In genomic region chr20:38337561-38338140, GRCh38 we compare ENCODE assay signal across 9 cellular contexts. TPM values are rescaled to one million over a fixed set of nuclear protein-coding genes. Genes with fewer than 3 reads are reported as not detected.
A peak's percentile ranks its signal among the peaks of the same experiment; 100 is the strongest.
DNase-seq lines count a peak whose midpoint lies in the region; ATAC-seq, FAIRE-seq and TF ChIP-seq lines count a peak whose summit lies in the region.
"Had no signal": no experiment of that assay in that cellular context is flagged by ENCODE, and none has a peak within 500 bp of the region (broad histone marks: within the 10 kb centered on the region; RNA-seq: fewer than 3 reads in every experiment).

No MANE protein-coding gene starts in this region.

- H4K20me1 ChIP-seq in K562 (replicated peaks; ENCODE audit: control insufficient read depth, insufficient read depth, low read length) = no peaks in the 10 kb centered on the region

- TF ChIP-seq CTCF in K562 (IDR thresholded peaks at IDR 0.05 in 2 of 3, conservative IDR thresholded peaks at IDR 0.05 in 1 of 3; ENCODE audit: insufficient read depth in 2 of 3, low read depth in 1 of 3, low read length in 3 of 3) (peak; percentile 99 to 100 (median 99)), GM10266 (IDR thresholded peaks at IDR 0.05; ENCODE audit: control insufficient read depth, insufficient read depth, low read depth, missing control alignments) (no peak)

- in situ Hi-C loops in K562 (cut with MboI) = no loop called here

- H3K4me2 ChIP-seq in K562 (ENCODE audit: insufficient read depth, low read length) = no peak overlapping the region

- ATAC-seq in K562 (peak; percentile 99), GM21423 (IDR thresholded peaks at IDR 0.05; ENCODE audit: unreplicated experiment) (no peak)

- peaks cover 7 to 10% of the 10 kb centered on the region in 2 experiments; a peak in 3 of 5 replicates for H3K4me1 ChIP-seq in K562 (replicated peaks in 1 of 2; ENCODE audit: control insufficient read depth in 2 of 2, insufficient read depth in 2 of 2, low read length in 2 of 2)
- H3K4me1 ChIP-seq: parathyroid adenoma had no signal

- WGBS in K562 (ENCODE audit: insufficient coverage, low coverage, missing lambda C conversion rate) = 17% methylated on average over 6 of the region's 6 CpGs

- TF ChIP-seq POLR2A in K562 (conservative IDR thresholded peaks at IDR 0.05) = no peak

- TF ChIP-seq EP300 in Ishikawa (IDR thresholded peaks at IDR 0.05; ENCODE audit: borderline replicate concordance) (no peak), K562 (IDR thresholded peaks at IDR 0.05; ENCODE audit: low read length) (no peak)

- no peak overlapping the region for H3K9ac ChIP-seq in K562 (ENCODE audit: insufficient read depth in 1 of 2, low read depth in 2 of 2, low read length in 2 of 2)
- H3K9ac ChIP-seq: parathyroid adenoma had no signal

- FAIRE-seq in K562 (lab: Jason Lieb, UNC) = peak; percentile 94

- H2AFZ ChIP-seq in K562 (ENCODE audit: low read depth, low read length) = no peak overlapping the region
- H2AFZ ChIP-seq: parathyroid adenoma had no signal

- H3K79me2 ChIP-seq in K562 (ENCODE audit: control insufficient read depth, insufficient read depth, low read length) = no peaks in the 10 kb centered on the region
- H3K79me2 ChIP-seq: parathyroid adenoma had no signal

- no peak overlapping the region for H3K27ac ChIP-seq in K562 (ENCODE audit: extremely low read depth, low read depth, low read length)
- H3K27ac ChIP-seq: parathyroid adenoma had no signal

- DNase-seq in Daoy (ENCODE audit: low read depth) = peak; percentile 57
- peak; percentile 82 to 89 (median 85) for DNase-seq in K562 (ENCODE audit: extremely low read depth in 1 of 4, low spot score in 3 of 4)
- DNase-seq in medulla oblongata (ENCODE audit: extremely low spot score) = peak; percentile 67
- no peak for DNase-seq in GM10266 (ENCODE audit: extremely low spot score)
- DNase-seq in NCI-H128 (lab: John Stamatoyannopoulos, UW; ENCODE audit: unreplicated experiment) = no peak
- no peak for DNase-seq in GM19238 (ENCODE audit: insufficient read length, low spot score)

- H3K36me3 ChIP-seq in K562 (ENCODE audit: control insufficient read depth, insufficient read depth, low read length) = no peaks in the 10 kb centered on the region

- no peak overlapping the region for H3K4me3 ChIP-seq in K562

- peaks cover 9% of the 10 kb centered on the region for H3K9me3 ChIP-seq in K562 (replicated peaks; ENCODE audit: control insufficient read depth, insufficient read depth, low read depth, low read length)

- CTCF ChIA-PET in K562 (lab: Yijun Ruan, JAX; ENCODE audit: low intra/inter-chr PET ratio) = interaction anchor here (0.6 to 2.7 kb wide), 9 partner anchors 15 to 413 kb away, joined by 3 to 53 read pairs (median 4); partner anchors contain the start of gene RALGAPB

- POLR2A ChIA-PET in K562 (lab: Yijun Ruan, JAX) = interaction anchor here (0.6 to 2.9 kb wide), 3 partner anchors 80 to 290 kb away, joined by 3 to 9 read pairs (median 3); no protein-coding TSS in a partner anchor

- BruUV-seq in K562 (replicated peaks; lab: Mats Ljungman, UMichigan) = no TSS peak

- H3K9me1 ChIP-seq in K562 (ENCODE audit: control insufficient read depth, insufficient read depth, low read length) = no peaks in the 10 kb centered on the region

- TF ChIP-seq RAD21 in Ishikawa (IDR thresholded peaks at IDR 0.05; ENCODE audit: low read depth) = peak; percentile 88
- TF ChIP-seq RAD21 in K562 (CRISPR knock-in tag; conservative IDR thresholded peaks at IDR 0.05 in 1 of 2, IDR thresholded peaks at IDR 0.05 in 1 of 2) = peak; percentile 96 to 99

- peaks cover 13 to 30% of the 10 kb centered on the region in 2 experiments; a peak in 4 of 5 replicates for H3K27me3 ChIP-seq in K562 (ENCODE audit: control insufficient read depth in 2 of 2, insufficient read depth in 2 of 2, low read length in 2 of 2)

- intact Hi-C loops in K562 (cut with micrococcal nuclease) = loop anchor here (1.0 to 5.0 kb wide), 3 partner anchors 71 to 410 kb away; partner anchors contain the start of gene ACTR5

TF ChIP-seq in Ishikawa, 13 proteins besides CTCF, POLR2A, EP300 and RAD21:
- TF ChIP-seq ZBTB7A (IDR thresholded peaks at IDR 0.05; ENCODE audit: low read depth) = no peak
- TF ChIP-seq CEBPB (IDR thresholded peaks at IDR 0.05) = no peak
- peak; percentile 67 for TF ChIP-seq USF1 (IDR thresholded peaks at IDR 0.05)
- TF ChIP-seq TCF12 (IDR thresholded peaks at IDR 0.05; ENCODE audit: low read depth) = 0 out of 2 replicates have a peak, but pooled peaks have one; percentile 23
- TF ChIP-seq TAF1 (IDR thresholded peaks at IDR 0.05; ENCODE audit: low read depth) = no peak
- TF ChIP-seq TEAD4 (IDR thresholded peaks at IDR 0.05) = no peak

TF ChIP-seq in K562, 482 proteins besides CTCF, POLR2A, EP300 and RAD21 (continues in another document):
- TF ChIP-seq CGGBP1 (CRISPR knock-in tag; IDR thresholded peaks at IDR 0.05) (no peak), ZNF717 (CRISPR knock-in tag; IDR thresholded peaks at IDR 0.05) (no peak), ZNF133 (CRISPR knock-in tag; IDR thresholded peaks at IDR 0.05) (no peak), HNRNPK (IDR thresholded peaks at IDR 0.05; ENCODE audit: low read depth, low read length, poor library complexity, severe bottlenecking) (no peak), FIP1L1 (IDR thresholded peaks at IDR 0.05; ENCODE audit: low read depth, low read length, poor library complexity, severe bottlenecking) (no peak), RBM25 (IDR thresholded peaks at IDR 0.05; ENCODE audit: low read depth, low read length, severe bottlenecking) (peak; percentile 25)
- TF ChIP-seq, protein P1, sequence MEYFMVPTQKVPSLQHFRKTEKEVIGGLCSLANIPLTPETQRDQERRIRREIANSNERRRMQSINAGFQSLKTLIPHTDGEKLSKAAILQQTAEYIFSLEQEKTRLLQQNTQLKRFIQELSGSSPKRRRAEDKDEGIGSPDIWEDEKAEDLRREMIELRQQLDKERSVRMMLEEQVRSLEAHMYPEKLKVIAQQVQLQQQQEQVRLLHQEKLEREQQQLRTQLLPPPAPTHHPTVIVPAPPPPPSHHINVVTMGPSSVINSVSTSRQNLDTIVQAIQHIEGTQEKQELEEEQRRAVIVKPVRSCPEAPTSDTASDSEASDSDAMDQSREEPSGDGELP (CRISPR knock-in tag; IDR thresholded peaks at IDR 0.05; ENCODE audit: borderline replicate concordance) = peak; percentile 90

RNA-seq across cellular contexts. Expression of gene LBP, which starts 8.6 kb away (rescaled TPM):
- total RNA-seq in Daoy (2014; rRNA removed; shearing (Covaris generic)) = not detected in 2 replicates
- total RNA-seq in K562 (2011; cell fraction: chromatin; rRNA removed; ENCODE audit: low replicate concordance) = not detected in 2 replicates
- not detected in 2 replicates for total RNA-seq in K562 (2011; cell fraction: nucleolus; rRNA removed)
- total RNA-seq in K562 (2011; cell fraction: nucleoplasm; rRNA removed) = not detected in 2 replicates
- total RNA-seq in K562 (2014; rRNA removed) (0.08 TPM in 1 of 2 replicates, not detected in the other), K562 (2014; rRNA removed; fragmentation: Illumina TruSeq; extraction: Trizol) (not detected in 2 replicates), K562 (2015; rRNA removed; fragmentation: Illumina TruSeq; extraction: Trizol) (0.07 and 0.11 TPM in 2 replicates), K562 (2021) (0.11 and 0.31 TPM in 2 replicates)
- polyA plus RNA-seq in K562 (2011; rRNA removed) (0.10 TPM in 1 of 2 replicates, not detected in the other), K562 (2014; fragmentation: Illumina TruSeq; extraction: Trizol) (0.15 TPM in 1 of 2 replicates, not detected in the other), K562 (2014; fragmentation: Nextera tagmentation; extraction: Ambion mirVana) (under 1 TPM; 0.06 to 0.07 TPM), K562 (2014; rRNA removed) (not detected in 2 replicates)
- polyA plus RNA-seq in K562 (2011; cell fraction: cytosol; rRNA removed) = 0.12 and 0.15 TPM in 2 replicates
- not detected in 2 replicates for polyA plus RNA-seq in K562 (2011; cell fraction: nucleus; rRNA removed)
- polyA plus RNA-seq in K562 (2012) = 0.17 and 0.22 TPM in 2 replicates
- polyA minus RNA-seq in K562 (2011; rRNA and poly(A)+ RNA removed) = 0.11 and 0.18 TPM in 2 replicates
- not detected in 2 replicates for polyA minus RNA-seq in K562 (2011; cell fraction: cytosol; rRNA and poly(A)+ RNA removed)
- polyA minus RNA-seq in K562 (2011; cell fraction: nucleus; rRNA and poly(A)+ RNA removed) = not detected in 2 replicates

RNA-seq across cellular contexts. Expression of gene BPI, which starts 33.7 kb away (rescaled TPM):
- total RNA-seq in Daoy (2014; rRNA removed; shearing (Covaris generic)) = 0.09 TPM in 1 of 2 replicates, not detected in the other
- total RNA-seq in K562 (2011; cell fraction: chromatin; rRNA removed; ENCODE audit: low replicate concordance) = not detected in 2 replicates
- not detected in 2 replicates for total RNA-seq in K562 (2011; cell fraction: nucleolus; rRNA removed)
- total RNA-seq in K562 (2011; cell fraction: nucleoplasm; rRNA removed) = not detected in 2 replicates
- total RNA-seq in K562 (2014; rRNA removed) = not detected in 2 replicates
- not detected in 2 replicates for total RNA-seq in K562 (2014; rRNA removed; fragmentation: Illumina TruSeq; extraction: Trizol)
- not detected in 2 replicates for total RNA-seq in K562 (2015; rRNA removed; fragmentation: Illumina TruSeq; extraction: Trizol)
- not detected in 2 replicates for total RNA-seq in K562 (2021)
- polyA plus RNA-seq in K562 (2011; rRNA removed) = not detected in 2 replicates
- polyA plus RNA-seq in K562 (2011; cell fraction: cytosol; rRNA removed) = not detected in 2 replicates
- not detected in 2 replicates for polyA plus RNA-seq in K562 (2011; cell fraction: nucleus; rRNA removed)
- not detected in 2 replicates for polyA plus RNA-seq in K562 (2012)
- not detected in 2 replicates for polyA plus RNA-seq in K562 (2014; fragmentation: Illumina TruSeq; extraction: Trizol)
- polyA plus RNA-seq in K562 (2014; fragmentation: Nextera tagmentation; extraction: Ambion mirVana) = not detected
- not detected in 2 replicates for polyA plus RNA-seq in K562 (2014; rRNA removed)
- not detected in 2 replicates for polyA minus RNA-seq in K562 (2011; rRNA and poly(A)+ RNA removed)
- not detected in 2 replicates for polyA minus RNA-seq in K562 (2011; cell fraction: cytosol; rRNA and poly(A)+ RNA removed)
- polyA minus RNA-seq in K562 (2011; cell fraction: nucleus; rRNA and poly(A)+ RNA removed) = not detected in 2 replicates

Comparison
In these comparisons a context has a peak if more than half of its experiments do, and no peak if none do; other contexts are left out.
1. DNase-seq: peak in Daoy (single experiment), K562 (4 of 4) and medulla oblongata (single experiment); none in GM10266 (single experiment), NCI-H128 (single experiment) and GM19238 (single experiment).